8 cellular contexts compared by ENCODE assay signal in the genomic region with DNA sequence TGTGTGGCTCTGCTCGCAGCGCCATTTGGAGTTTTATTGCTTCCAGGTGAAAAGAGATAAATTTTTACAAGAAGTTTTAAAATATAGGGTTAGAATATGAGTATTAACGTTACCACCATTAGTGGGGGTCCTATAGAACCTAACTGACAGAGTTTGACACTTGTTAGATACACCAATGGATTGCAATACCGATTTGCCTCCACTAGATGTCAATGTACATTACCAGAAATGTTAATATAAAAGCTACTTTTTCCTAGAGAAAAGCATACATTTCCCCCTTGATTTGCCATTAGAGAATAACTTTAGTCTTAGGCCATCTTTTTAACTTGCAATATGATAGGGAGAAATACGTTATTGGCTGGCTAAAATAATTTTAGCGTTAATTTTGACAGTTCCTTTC.
DNase-seq lines count a peak whose midpoint lies in the region; ATAC-seq and TF ChIP-seq lines count a peak whose summit lies in the region.

No MANE protein-coding gene starts in this region.

- no peaks in the 10 kb centered on the region for H3K9me3 ChIP-seq in colonic mucosa
- no peaks in the 10 kb centered on the region for H3K9me3 ChIP-seq in parathyroid adenoma (ENCODE audit: control insufficient read depth, low read length)

- no peaks in the 10 kb centered on the region for H3K36me3 ChIP-seq in colonic mucosa
- no peaks in the 10 kb centered on the region for H3K36me3 ChIP-seq in parathyroid adenoma (ENCODE audit: control insufficient read depth, insufficient read depth, low read length)

- peak; percentile 66 for DNase-seq in NAMALWA (ENCODE audit: low spot score)
- no peak for DNase-seq in colonic mucosa
- no peak for DNase-seq in hypothalamus (lab: John Stamatoyannopoulos, UW)
- no peak for DNase-seq in stimulated activated naive CD8-positive, alpha-beta T cell treated with anti-CD3 and anti-CD28 coated beads, Interleukin-15, Interleukin-2, amounts not matched to agents 100 U/mL and 50 U/mL, for 24 hours
- no peak for DNase-seq in NCI-H187 treated with DMSO at 0.1 percent for 48 hours (lab: John Stamatoyannopoulos, UW)

- TF ChIP-seq CTCF in colonic mucosa (IDR thresholded peaks at IDR 0.05): peak; percentile 41
- peak; percentile 52 for TF ChIP-seq CTCF in parathyroid adenoma (IDR thresholded peaks at IDR 0.05)

- no peak overlapping the region for H3K4me3 ChIP-seq in colonic mucosa
- no peak overlapping the region for H3K4me3 ChIP-seq in parathyroid adenoma (ENCODE audit: low read depth, low read length)

- H3K27me3 ChIP-seq in colonic mucosa: no peaks in the 10 kb centered on the region
- no peaks in the 10 kb centered on the region for H3K27me3 ChIP-seq in parathyroid adenoma (ENCODE audit: control insufficient read depth, insufficient read depth, low read length)

- ATAC-seq in GM18502 (IDR thresholded peaks at IDR 0.05; ENCODE audit: poor library complexity, unreplicated experiment) (peak; percentile 60), HG02981 (IDR thresholded peaks at IDR 0.05; ENCODE audit: unreplicated experiment) (no peak)
- no peak for ATAC-seq in stimulated activated naive CD8-positive, alpha-beta T cell treated with anti-CD3 and anti-CD28 coated beads, Interleukin-15, Interleukin-2, amounts not matched to agents 100 U/mL and 50 U/mL, for 24 hours

- H3K27ac ChIP-seq in colonic mucosa (no peak overlapping the region), parathyroid adenoma (no peak overlapping the region)

- H3K4me1 ChIP-seq in colonic mucosa: no peaks in the 10 kb centered on the region
- no peaks in the 10 kb centered on the region for H3K4me1 ChIP-seq in parathyroid adenoma

- no peaks in the 10 kb centered on the region for H3K79me2 ChIP-seq in parathyroid adenoma

- intact Hi-C loops in colonic mucosa (cut with DNase I): no loop called here

- H3K4me2 ChIP-seq in parathyroid adenoma (ENCODE audit: low read length): no peak overlapping the region

- H2AFZ ChIP-seq in parathyroid adenoma: no peak overlapping the region

- H3K9ac ChIP-seq in colonic mucosa (ENCODE audit: low read depth in 2 of 2, low read length in 2 of 2) (no peak overlapping the region), parathyroid adenoma (no peak overlapping the region)
